In genomic region chr17:2179615-2180295, GRCh38 we compare ENCODE assay signal across 8 cellular contexts.
DNase-seq lines count a peak whose midpoint lies in the region; ATAC-seq lines count a peak whose summit lies in the region.

No MANE protein-coding gene starts in this region.

- peak; percentile 61 for DNase-seq in DMS 273 treated with DMSO at 0.1 percent for 48 hours (lab: John Stamatoyannopoulos, UW)
- DNase-seq in SHP77 treated with DMSO at 0.1 percent for 48 hours (lab: John Stamatoyannopoulos, UW): peak; percentile 90
- peak; percentile 74 for DNase-seq in globus pallidus (ENCODE audit: low spot score)
- DNase-seq in putamen (ENCODE audit: low spot score): peak; percentile 74
- no peak for DNase-seq in activated T-cell treated with anti-CD3 and anti-CD28 coated beads, Interleukin-2, amount 50 U/mL, for 48 hours
- no peak for DNase-seq in activated naive CD4-positive, alpha-beta T cell (lab: John Stamatoyannopoulos, UW)

- ATAC-seq in HG03432 (IDR thresholded peaks at IDR 0.05; ENCODE audit: unreplicated experiment): no peak
- no peak for ATAC-seq in GM21390 (IDR thresholded peaks at IDR 0.05; ENCODE audit: unreplicated experiment)

Comparison
In these comparisons a context has a peak if more than half of its experiments do, and no peak if none do; other contexts are left out.
1. DNase-seq: peak in DMS 273 treated with DMSO at 0.1 percent for 48 hours (single experiment), SHP77 treated with DMSO at 0.1 percent for 48 hours (single experiment), globus pallidus (single experiment) and putamen (single experiment); none in activated T-cell treated with anti-CD3 and anti-CD28 coated beads, Interleukin-2, amount 50 U/mL, for 48 hours (0 of 2) and activated naive CD4-positive, alpha-beta T cell (0 of 4).